In genomic region chr4:183989471-183989870, GRCh38 we compare ENCODE assay signal across 15 cellular contexts.
DNase-seq lines count a peak whose midpoint lies in the region; ATAC-seq and TF ChIP-seq lines count a peak whose summit lies in the region.
"Had no signal": no experiment of that assay in that cellular context is flagged by ENCODE, and none has a peak within 500 bp of the region (broad histone marks: within the 10 kb centered on the region; RNA-seq: fewer than 3 reads in every experiment).

No MANE protein-coding gene starts in this region.

- WGBS in smooth muscle cell (ENCODE audit: low lambda C conversion rate) = 58% methylated on average over 6 of the region's 6 CpGs

- H3K4me2 ChIP-seq in fibroblast of lung (ENCODE audit: extremely low read depth, insufficient read depth, low read length) (no peak overlapping the region), smooth muscle cell (no peak overlapping the region)

- H3K9me3 Mint-ChIP-seq in activated CD4-positive, alpha-beta memory T cell treated with anti-CD3 and anti-CD28 coated beads, Interleukin-2, amount 10 ng/mL, durations not matched to agents 7 days and 5 days = no peaks in the 10 kb centered on the region
- no peaks in the 10 kb centered on the region for H3K9me3 Mint-ChIP-seq in stimulated activated memory B cell treated with anti-CD40 and anti-IgM and Interleukin-4, amounts not matched to agents 10 μg/mL and 1 μg/mL and 100 μg/mL, for 72 hours

- DNase-seq in H4 (ENCODE audit: low spot score) = peak; percentile 40
- DNase-seq in NOMO-1 treated with dmso at 0.1 percent for 144 hours (lab: John Stamatoyannopoulos, UW; ENCODE audit: unreplicated experiment) = peak; percentile 88
- DNase-seq in fibroblast of lung (ENCODE audit: low read depth in 2 of 2) = peak; percentile 40 to 95
- DNase-seq in smooth muscle cell (lab: John Stamatoyannopoulos, UW; ENCODE audit: unreplicated experiment) = no peak
- DNase-seq in activated CD4-positive, alpha-beta memory T cell treated with anti-CD3 and anti-CD28 coated beads, Interleukin-2, amount 10 ng/mL, durations not matched to agents 7 days and 5 days = no peak
- DNase-seq in NCI-H1417 (lab: John Stamatoyannopoulos, UW) = no peak
- DNase-seq: hypothalamus; NCI-H146; NCI-H510A; stimulated activated CD4-positive, alpha-beta T cell treated with anti-CD3 and anti-CD28 coated beads, Interleukin-1b, Interleukin-23, amount 100 ng/mL, for 48 hours; T-helper 1 cell had no signal

- H2AFZ ChIP-seq in fibroblast of lung (ENCODE audit: low read length) (no peak overlapping the region), smooth muscle cell (ENCODE audit: low read depth) (no peak overlapping the region)

- CTCF ChIA-PET in activated CD4-positive, alpha-beta memory T cell treated with anti-CD3 and anti-CD28 coated beads, Interleukin-2, amount 10 ng/mL, durations not matched to agents 7 days and 5 days (lab: Charles Lee) = no interaction called here

- ATAC-seq in stimulated activated memory B cell treated with anti-CD40 and anti-IgM and Interleukin-4, amounts not matched to agents 10 μg/mL and 1 μg/mL and 100 μg/mL, for 72 hours = no peak
- ATAC-seq: Panc1 had no signal

- H3K9me3 ChIP-seq in fibroblast of lung (ENCODE audit: control insufficient read depth, insufficient read depth, low read depth, low read length) = no peaks in the 10 kb centered on the region
- no peaks in the 10 kb centered on the region for H3K9me3 ChIP-seq in smooth muscle cell (replicated peaks; ENCODE audit: low read depth)
- H3K9me3 ChIP-seq: tibial nerve had no signal

- H3K4me3 ChIP-seq in fibroblast of lung (replicated peaks in 1 of 4; ENCODE audit: control extremely low read depth in 1 of 4, insufficient read depth in 1 of 4, low read depth in 3 of 4, low read length in 4 of 4) (no peak overlapping the region), smooth muscle cell (no peak overlapping the region)
- H3K4me3 ChIP-seq: tibial nerve had no signal

- peaks cover 6% of the 10 kb centered on the region for H3F3A ChIP-seq in smooth muscle cell (ENCODE audit: low read depth)

- no peaks in the 10 kb centered on the region for H3K79me2 ChIP-seq in fibroblast of lung (ENCODE audit: control insufficient read depth, insufficient read depth, low read length)
- no peaks in the 10 kb centered on the region for H3K79me2 ChIP-seq in smooth muscle cell (ENCODE audit: low read depth)

- H3K9ac ChIP-seq in fibroblast of lung (ENCODE audit: insufficient read depth, low read length) (no peak overlapping the region), smooth muscle cell (ENCODE audit: low read depth) (peak overlapping the region; percentile 95)

- H3K36me3 Mint-ChIP-seq in activated CD4-positive, alpha-beta memory T cell treated with anti-CD3 and anti-CD28 coated beads, Interleukin-2, amount 10 ng/mL, durations not matched to agents 7 days and 5 days (ENCODE audit: low read depth) = no peaks in the 10 kb centered on the region
- H3K36me3 Mint-ChIP-seq in stimulated activated memory B cell treated with anti-CD40 and anti-IgM and Interleukin-4, amounts not matched to agents 10 μg/mL and 1 μg/mL and 100 μg/mL, for 72 hours = no peaks in the 10 kb centered on the region
- H3K36me3 Mint-ChIP-seq: activated naive CD8-positive, alpha-beta T cell had no signal

- H3K4me1 Mint-ChIP-seq in activated CD4-positive, alpha-beta memory T cell treated with anti-CD3 and anti-CD28 coated beads, Interleukin-2, amount 10 ng/mL, durations not matched to agents 7 days and 5 days = no peaks in the 10 kb centered on the region
- H3K4me1 Mint-ChIP-seq in stimulated activated memory B cell treated with anti-CD40 and anti-IgM and Interleukin-4, amounts not matched to agents 10 μg/mL and 1 μg/mL and 100 μg/mL, for 72 hours = no peaks in the 10 kb centered on the region

- H4K20me1 ChIP-seq in fibroblast of lung (ENCODE audit: control insufficient read depth, extremely low read depth, insufficient read depth, low read length) (no peaks in the 10 kb centered on the region), smooth muscle cell (ENCODE audit: low read depth) (no peaks in the 10 kb centered on the region)

- H3K36me3 ChIP-seq in fibroblast of lung (ENCODE audit: control insufficient read depth, insufficient read depth, low read length) (no peaks in the 10 kb centered on the region), smooth muscle cell (ENCODE audit: low read depth) (no peaks in the 10 kb centered on the region)
- H3K36me3 ChIP-seq: tibial nerve had no signal

- TF ChIP-seq CTCF in fibroblast of lung (conservative IDR thresholded peaks at IDR 0.05 in 1 of 2, IDR thresholded peaks at IDR 0.05 in 1 of 2; ENCODE audit: low read depth in 1 of 2, low read length in 2 of 2) = no peak
- TF ChIP-seq CTCF in smooth muscle cell (IDR thresholded peaks at IDR 0.05; ENCODE audit: borderline replicate concordance, insufficient read depth, poor library complexity, severe bottlenecking) = no peak

- H3K4me1 ChIP-seq in fibroblast of lung (ENCODE audit: control insufficient read depth, extremely low read depth, insufficient read depth, low read length) = peaks cover 5% of the 10 kb centered on the region
- peaks cover 14% of the 10 kb centered on the region for H3K4me1 ChIP-seq in smooth muscle cell (ENCODE audit: low read depth)

- no peak overlapping the region for H3K4me3 Mint-ChIP-seq in activated CD4-positive, alpha-beta memory T cell treated with anti-CD3 and anti-CD28 coated beads, Interleukin-2, amount 10 ng/mL, durations not matched to agents 7 days and 5 days
- H3K4me3 Mint-ChIP-seq in stimulated activated memory B cell treated with anti-CD40 and anti-IgM and Interleukin-4, amounts not matched to agents 10 μg/mL and 1 μg/mL and 100 μg/mL, for 72 hours = no peak overlapping the region
- H3K4me3 Mint-ChIP-seq: activated naive CD8-positive, alpha-beta T cell had no signal

- H3K27me3 ChIP-seq in fibroblast of lung (ENCODE audit: control insufficient read depth, insufficient read depth, low read length) = no peaks in the 10 kb centered on the region
- H3K27me3 ChIP-seq in smooth muscle cell (ENCODE audit: low read depth) = no peaks in the 10 kb centered on the region
- H3K27me3 ChIP-seq: tibial nerve had no signal

- no peak overlapping the region for H3K27ac ChIP-seq in fibroblast of lung (ENCODE audit: insufficient read depth, low read length)
- H3K27ac ChIP-seq in smooth muscle cell (ENCODE audit: low read depth) = peak overlapping the region; percentile 97

- no peak overlapping the region for H3K27ac Mint-ChIP-seq in activated CD4-positive, alpha-beta memory T cell treated with anti-CD3 and anti-CD28 coated beads, Interleukin-2, amount 10 ng/mL, durations not matched to agents 7 days and 5 days
- H3K27ac Mint-ChIP-seq in stimulated activated memory B cell treated with anti-CD40 and anti-IgM and Interleukin-4, amounts not matched to agents 10 μg/mL and 1 μg/mL and 100 μg/mL, for 72 hours = no peak overlapping the region
- H3K27ac Mint-ChIP-seq: activated naive CD8-positive, alpha-beta T cell had no signal

- peaks cover 17% of the 10 kb centered on the region for H3K27me3 Mint-ChIP-seq in activated CD4-positive, alpha-beta memory T cell treated with anti-CD3 and anti-CD28 coated beads, Interleukin-2, amount 10 ng/mL, durations not matched to agents 7 days and 5 days
- H3K27me3 Mint-ChIP-seq in stimulated activated memory B cell treated with anti-CD40 and anti-IgM and Interleukin-4, amounts not matched to agents 10 μg/mL and 1 μg/mL and 100 μg/mL, for 72 hours = peaks cover 15% of the 10 kb centered on the region
- H3K27me3 Mint-ChIP-seq: activated naive CD8-positive, alpha-beta T cell had no signal

- POLR2A ChIA-PET in activated CD4-positive, alpha-beta memory T cell treated with anti-CD3 and anti-CD28 coated beads, Interleukin-2, amount 10 ng/mL, durations not matched to agents 7 days and 5 days (lab: Charles Lee) = no interaction called here

Comparison
In these comparisons a context has a peak if more than half of its experiments do, and no peak if none do; other contexts are left out.
1. DNase-seq: peak in H4 (single experiment), NOMO-1 treated with dmso at 0.1 percent for 144 hours (single experiment) and fibroblast of lung (2 of 2); none in smooth muscle cell (single experiment), activated CD4-positive, alpha-beta memory T cell treated with anti-CD3 and anti-CD28 coated beads, Interleukin-2, amount 10 ng/mL, durations not matched to agents 7 days and 5 days (single experiment) and NCI-H1417 (0 of 3).